In the genomic region with DNA sequence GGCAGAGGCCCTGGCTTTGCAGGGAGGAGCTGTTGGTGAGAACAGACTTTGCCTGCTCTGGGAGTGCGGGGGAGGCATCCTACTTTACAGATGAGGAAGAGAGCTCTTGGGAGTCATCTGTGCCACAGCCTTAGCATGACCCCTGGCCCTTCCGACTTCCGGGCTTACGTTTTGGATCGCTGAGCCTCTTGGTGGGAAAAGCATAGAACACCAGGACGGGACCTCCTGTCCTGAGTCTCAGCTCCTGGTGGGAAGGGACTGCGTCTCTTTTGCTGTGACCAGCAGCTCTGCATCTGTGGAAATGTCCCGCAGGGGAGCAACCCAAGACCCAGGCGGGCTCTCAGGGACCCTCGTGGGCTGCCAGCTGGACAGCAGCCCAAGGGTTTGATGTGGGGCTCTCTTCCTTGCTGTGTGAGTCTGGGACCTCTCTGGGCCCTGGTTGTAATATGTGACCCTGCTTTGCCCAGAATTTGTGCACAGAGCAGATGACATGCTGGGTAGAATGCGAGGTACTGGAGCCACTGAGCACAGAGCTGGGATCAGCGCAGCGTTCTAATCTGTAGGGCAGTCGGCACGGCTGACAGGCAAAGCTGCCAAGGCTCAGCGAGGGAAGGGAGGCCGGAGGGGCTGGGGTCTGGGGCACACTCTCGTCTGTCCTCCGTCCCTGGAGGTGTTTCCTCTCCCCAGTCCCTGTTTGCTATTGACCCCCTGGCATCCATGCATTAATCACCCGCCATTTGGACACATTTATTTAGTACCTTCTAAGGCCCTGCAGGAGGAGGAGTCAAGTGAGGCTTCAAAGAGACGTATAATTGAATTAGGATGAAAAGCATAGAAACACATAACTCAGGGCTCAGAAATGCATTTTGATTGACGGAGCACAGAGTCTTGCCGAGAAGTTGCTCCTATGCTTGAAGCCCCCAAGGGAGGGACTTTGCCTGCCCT, we compare ENCODE assay signal across 2 cellular contexts.
TF ChIP-seq lines count a peak whose summit lies in the region.

No MANE protein-coding gene starts in this region.

TF ChIP-seq in K562, 482 proteins besides CTCF, POLR2A, EP300 and RAD21 (continued from another document):
- TF ChIP-seq WHSC1 (IDR thresholded peaks at IDR 0.05; ENCODE audit: low read length) (no peak), MED1 (CRISPR knock-in tag; IDR thresholded peaks at IDR 0.05; ENCODE audit: borderline replicate concordance) (no peak), TFAM (CRISPR knock-in tag; conservative IDR thresholded peaks at IDR 0.05) (no peak), NR2C2 (CRISPR knock-in tag; IDR thresholded peaks at IDR 0.05) (no peak), NR2C2 (tag; IDR thresholded peaks at IDR 0.05) (peak; percentile 33; the same call in 1 of the 2 replicates)
- TF ChIP-seq, protein P1, sequence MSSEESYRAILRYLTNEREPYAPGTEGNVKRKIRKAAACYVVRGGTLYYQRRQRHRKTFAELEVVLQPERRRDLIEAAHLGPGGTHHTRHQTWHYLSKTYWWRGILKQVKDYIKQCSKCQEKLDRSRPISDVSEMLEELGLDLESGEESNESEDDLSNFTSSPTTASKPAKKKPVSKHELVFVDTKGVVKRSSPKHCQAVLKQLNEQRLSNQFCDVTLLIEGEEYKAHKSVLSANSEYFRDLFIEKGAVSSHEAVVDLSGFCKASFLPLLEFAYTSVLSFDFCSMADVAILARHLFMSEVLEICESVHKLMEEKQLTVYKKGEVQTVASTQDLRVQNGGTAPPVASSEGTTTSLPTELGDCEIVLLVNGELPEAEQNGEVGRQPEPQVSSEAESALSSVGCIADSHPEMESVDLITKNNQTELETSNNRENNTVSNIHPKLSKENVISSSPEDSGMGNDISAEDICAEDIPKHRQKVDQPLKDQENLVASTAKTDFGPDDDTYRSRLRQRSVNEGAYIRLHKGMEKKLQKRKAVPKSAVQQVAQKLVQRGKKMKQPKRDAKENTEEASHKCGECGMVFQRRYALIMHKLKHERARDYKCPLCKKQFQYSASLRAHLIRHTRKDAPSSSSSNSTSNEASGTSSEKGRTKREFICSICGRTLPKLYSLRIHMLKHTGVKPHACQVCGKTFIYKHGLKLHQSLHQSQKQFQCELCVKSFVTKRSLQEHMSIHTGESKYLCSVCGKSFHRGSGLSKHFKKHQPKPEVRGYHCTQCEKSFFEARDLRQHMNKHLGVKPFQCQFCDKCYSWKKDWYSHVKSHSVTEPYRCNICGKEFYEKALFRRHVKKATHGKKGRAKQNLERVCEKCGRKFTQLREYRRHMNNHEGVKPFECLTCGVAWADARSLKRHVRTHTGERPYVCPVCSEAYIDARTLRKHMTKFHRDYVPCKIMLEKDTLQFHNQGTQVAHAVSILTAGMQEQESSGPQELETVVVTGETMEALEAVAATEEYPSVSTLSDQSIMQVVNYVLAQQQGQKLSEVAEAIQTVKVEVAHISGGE (CRISPR knock-in tag; IDR thresholded peaks at IDR 0.05), result 0 out of 6 replicates have a peak, but pooled peaks of 1 of the 3 experiments have one; percentile 40

TF ChIP-seq in SK-N-SH, 30 proteins besides CTCF, POLR2A, EP300 and RAD21:
- TF ChIP-seq, protein P2, sequence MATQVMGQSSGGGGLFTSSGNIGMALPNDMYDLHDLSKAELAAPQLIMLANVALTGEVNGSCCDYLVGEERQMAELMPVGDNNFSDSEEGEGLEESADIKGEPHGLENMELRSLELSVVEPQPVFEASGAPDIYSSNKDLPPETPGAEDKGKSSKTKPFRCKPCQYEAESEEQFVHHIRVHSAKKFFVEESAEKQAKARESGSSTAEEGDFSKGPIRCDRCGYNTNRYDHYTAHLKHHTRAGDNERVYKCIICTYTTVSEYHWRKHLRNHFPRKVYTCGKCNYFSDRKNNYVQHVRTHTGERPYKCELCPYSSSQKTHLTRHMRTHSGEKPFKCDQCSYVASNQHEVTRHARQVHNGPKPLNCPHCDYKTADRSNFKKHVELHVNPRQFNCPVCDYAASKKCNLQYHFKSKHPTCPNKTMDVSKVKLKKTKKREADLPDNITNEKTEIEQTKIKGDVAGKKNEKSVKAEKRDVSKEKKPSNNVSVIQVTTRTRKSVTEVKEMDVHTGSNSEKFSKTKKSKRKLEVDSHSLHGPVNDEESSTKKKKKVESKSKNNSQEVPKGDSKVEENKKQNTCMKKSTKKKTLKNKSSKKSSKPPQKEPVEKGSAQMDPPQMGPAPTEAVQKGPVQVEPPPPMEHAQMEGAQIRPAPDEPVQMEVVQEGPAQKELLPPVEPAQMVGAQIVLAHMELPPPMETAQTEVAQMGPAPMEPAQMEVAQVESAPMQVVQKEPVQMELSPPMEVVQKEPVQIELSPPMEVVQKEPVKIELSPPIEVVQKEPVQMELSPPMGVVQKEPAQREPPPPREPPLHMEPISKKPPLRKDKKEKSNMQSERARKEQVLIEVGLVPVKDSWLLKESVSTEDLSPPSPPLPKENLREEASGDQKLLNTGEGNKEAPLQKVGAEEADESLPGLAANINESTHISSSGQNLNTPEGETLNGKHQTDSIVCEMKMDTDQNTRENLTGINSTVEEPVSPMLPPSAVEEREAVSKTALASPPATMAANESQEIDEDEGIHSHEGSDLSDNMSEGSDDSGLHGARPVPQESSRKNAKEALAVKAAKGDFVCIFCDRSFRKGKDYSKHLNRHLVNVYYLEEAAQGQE (IDR thresholded peaks at IDR 0.05; ENCODE audit: low read depth, low read length), result no peak
- TF ChIP-seq, protein P3, sequence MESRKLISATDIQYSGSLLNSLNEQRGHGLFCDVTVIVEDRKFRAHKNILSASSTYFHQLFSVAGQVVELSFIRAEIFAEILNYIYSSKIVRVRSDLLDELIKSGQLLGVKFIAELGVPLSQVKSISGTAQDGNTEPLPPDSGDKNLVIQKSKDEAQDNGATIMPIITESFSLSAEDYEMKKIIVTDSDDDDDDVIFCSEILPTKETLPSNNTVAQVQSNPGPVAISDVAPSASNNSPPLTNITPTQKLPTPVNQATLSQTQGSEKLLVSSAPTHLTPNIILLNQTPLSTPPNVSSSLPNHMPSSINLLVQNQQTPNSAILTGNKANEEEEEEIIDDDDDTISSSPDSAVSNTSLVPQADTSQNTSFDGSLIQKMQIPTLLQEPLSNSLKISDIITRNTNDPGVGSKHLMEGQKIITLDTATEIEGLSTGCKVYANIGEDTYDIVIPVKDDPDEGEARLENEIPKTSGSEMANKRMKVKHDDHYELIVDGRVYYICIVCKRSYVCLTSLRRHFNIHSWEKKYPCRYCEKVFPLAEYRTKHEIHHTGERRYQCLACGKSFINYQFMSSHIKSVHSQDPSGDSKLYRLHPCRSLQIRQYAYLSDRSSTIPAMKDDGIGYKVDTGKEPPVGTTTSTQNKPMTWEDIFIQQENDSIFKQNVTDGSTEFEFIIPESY (IDR thresholded peaks at IDR 0.05; ENCODE audit: borderline replicate concordance, low read depth), result no peak
- TF ChIP-seq MXI1 (IDR thresholded peaks at IDR 0.05; ENCODE audit: low read depth, low read length), result no peak
